Comparison of ENCODE assay signal across 20 cellular contexts in genomic region chr4:11426003-11426402, GRCh38. TPM values are rescaled to one million over a fixed set of nuclear protein-coding genes. Genes with fewer than 3 reads are reported as not detected.
A peak's percentile ranks its signal among the peaks of the same experiment; 100 is the strongest.
DNase-seq lines count a peak whose midpoint lies in the region; ATAC-seq and TF ChIP-seq lines count a peak whose summit lies in the region.
"Had no signal": no experiment of that assay in that cellular context is flagged by ENCODE, and none has a peak within 500 bp of the region (broad histone marks: within the 10 kb centered on the region; RNA-seq: fewer than 3 reads in every experiment).

No MANE protein-coding gene starts in this region.

- no peak overlapping the region for H3K4me3 Mint-ChIP-seq in MCF 10A (ENCODE audit: unreplicated experiment)
- no peak overlapping the region for H3K4me3 Mint-ChIP-seq in activated T-helper 2 cell treated with anti-CD3 and anti-CD28 coated beads, Interferon-gamma antibody, Interleukin-2, Interleukin-4, amounts not matched to agents 10 μg/mL and 5 μg/mL and 100 μg/mL, durations not matched to agents 14 hours and 24 hours and 36 hours (ENCODE audit: low read depth)

- no peak overlapping the region for H3K27ac Mint-ChIP-seq in MCF 10A (ENCODE audit: low read depth, unreplicated experiment)
- no peak overlapping the region for H3K27ac Mint-ChIP-seq in activated T-helper 2 cell treated with anti-CD3 and anti-CD28 coated beads, Interferon-gamma antibody, Interleukin-2, Interleukin-4, amounts not matched to agents 10 μg/mL and 5 μg/mL and 100 μg/mL, durations not matched to agents 14 hours and 24 hours and 36 hours
- H3K27ac Mint-ChIP-seq: CD8-positive, alpha-beta memory T cell had no signal

- H3K36me3 Mint-ChIP-seq in MCF 10A (ENCODE audit: insufficient read depth, unreplicated experiment): no peaks in the 10 kb centered on the region
- H3K36me3 Mint-ChIP-seq in activated T-helper 2 cell treated with anti-CD3 and anti-CD28 coated beads, Interferon-gamma antibody, Interleukin-2, Interleukin-4, amounts not matched to agents 10 μg/mL and 5 μg/mL and 100 μg/mL, durations not matched to agents 14 hours and 24 hours and 36 hours (ENCODE audit: low read depth): no peaks in the 10 kb centered on the region
- H3K36me3 Mint-ChIP-seq: CD8-positive, alpha-beta memory T cell had no signal

- TF ChIP-seq CTCF in breast epithelium (IDR thresholded peaks at IDR 0.05) (no peak), MCF 10A (IDR thresholded peaks at IDR 0.05; ENCODE audit: unreplicated experiment) (no peak), lower lobe of right lung (IDR thresholded peaks at IDR 0.05) (no peak), uterus (IDR thresholded peaks at IDR 0.05) (no peak)

- TF ChIP-seq POLR2A in breast epithelium (IDR thresholded peaks at IDR 0.05): no peak
- TF ChIP-seq POLR2A in uterus (IDR thresholded peaks at IDR 0.05): no peak

- no peak for DNase-seq in breast epithelium (ENCODE audit: low spot score in 2 of 2)
- DNase-seq in MCF 10A (ENCODE audit: unreplicated experiment): no peak
- DNase-seq in cerebellar cortex (ENCODE audit: low spot score): peak; percentile 53
- no peak for DNase-seq in lower lobe of right lung
- no peak for DNase-seq in uterus
- DNase-seq in H7: no peak
- no peak for DNase-seq in activated T-helper 2 cell treated with anti-CD3 and anti-CD28 coated beads, Interferon-gamma antibody, Interleukin-2, Interleukin-4, amounts not matched to agents 10 μg/mL and 5 μg/mL and 100 μg/mL, durations not matched to agents 14 hours and 24 hours and 36 hours (ENCODE audit: low spot score)
- no peak for DNase-seq in NCI-H1436 treated with DMSO at 0.1 percent for 48 hours (lab: John Stamatoyannopoulos, UW)
- DNase-seq: CD8-positive, alpha-beta memory T cell; GF-D8; IMR-90; Kasumi-1; NCI-H1930; NCI-H2171; NCI-H446; NCI-H774; PC-3; SJCRH30 had no signal

- peak overlapping the region in 2 of 3 donors; percentile 22 to 76 for H3K4me3 ChIP-seq in breast epithelium
- H3K4me3 ChIP-seq in lower lobe of right lung: peak overlapping the region; percentile 67
- peak overlapping the region in 1 of 2 donors; percentile 60 for H3K4me3 ChIP-seq in uterus
- H3K4me3 ChIP-seq in H7 (ENCODE audit: insufficient read depth, low read depth, low read length): no peak overlapping the region
- H3K4me3 ChIP-seq: SJCRH30 had no signal

- H3K36me3 ChIP-seq in breast epithelium (no peaks in the 10 kb centered on the region), lower lobe of right lung (no peaks in the 10 kb centered on the region), uterus (no peaks in the 10 kb centered on the region), H7 (replicated peaks; ENCODE audit: control insufficient read depth, insufficient read depth, low read length) (no peaks in the 10 kb centered on the region)
- H3K36me3 ChIP-seq: SJCRH30 had no signal

- peaks cover 6% of the 10 kb centered on the region for H3K4me1 Mint-ChIP-seq in MCF 10A (ENCODE audit: insufficient read depth, unreplicated experiment)
- H3K4me1 Mint-ChIP-seq in activated T-helper 2 cell treated with anti-CD3 and anti-CD28 coated beads, Interferon-gamma antibody, Interleukin-2, Interleukin-4, amounts not matched to agents 10 μg/mL and 5 μg/mL and 100 μg/mL, durations not matched to agents 14 hours and 24 hours and 36 hours (ENCODE audit: low read depth): peaks cover 15% of the 10 kb centered on the region

- H3K27ac ChIP-seq in breast epithelium (peak overlapping the region in 1 of 2 donors; percentile 10), lower lobe of right lung (no peak overlapping the region), uterus (peak overlapping the region; percentile 28 to 59)
- H3K27ac ChIP-seq: BLaER1 treated with 17β-estradiol and CSF1 and Interleukin-3, amounts not matched to agents 10 nM and 100 nM; SJCRH30 had no signal

- H3K9me3 ChIP-seq in breast epithelium: no peaks in the 10 kb centered on the region
- H3K9me3 ChIP-seq in lower lobe of right lung: no peaks in the 10 kb centered on the region
- no peaks in the 10 kb centered on the region for H3K9me3 ChIP-seq in uterus
- H3K9me3 ChIP-seq: SJCRH30 had no signal

- CTCF ChIA-PET in MCF 10A (lab: Yijun Ruan, JAX): interaction anchor here (1.0 kb wide), 3 partner anchors 13 to 845 kb away, joined by 3 to 5 read pairs (median 3); no protein-coding TSS in a partner anchor

- H3K4me1 ChIP-seq in breast epithelium (no peaks in the 10 kb centered on the region), lower lobe of right lung (peaks cover 19% of the 10 kb centered on the region), uterus (no peaks in the 10 kb centered on the region)
- H3K4me1 ChIP-seq: SJCRH30 had no signal

- intact Hi-C loops in breast epithelium (cut with DNase I; ENCODE audit: low total_unique reads): no loop called here
- intact Hi-C loops in MCF 10A (cut with micrococcal nuclease): loop anchor here (5.0 to 10.0 kb wide), 3 partner anchors 71 to 871 kb away; no protein-coding TSS in a partner anchor
- intact Hi-C loops in lower lobe of right lung (cut with DNase I): no loop called here
- intact Hi-C loops in uterus (cut with DNase I; ENCODE audit: low total_unique reads): no loop called here
- intact Hi-C loops in activated T-helper 2 cell treated with anti-CD3 and anti-CD28 coated beads, Interferon-gamma antibody, Interleukin-2, Interleukin-4, amounts not matched to agents 10 μg/mL and 5 μg/mL and 100 μg/mL, durations not matched to agents 14 hours and 24 hours and 36 hours (cut with micrococcal nuclease): loop anchor here (5.0 kb wide), 2 partner anchors 86 to 694 kb away; no protein-coding TSS in a partner anchor

- H3K27me3 ChIP-seq in breast epithelium (no peaks in the 10 kb centered on the region), lower lobe of right lung (ENCODE audit: low read depth) (peaks cover 32% of the 10 kb centered on the region), uterus (no peaks in the 10 kb centered on the region), H7 (ENCODE audit: control insufficient read depth, insufficient read depth, low read length) (peaks cover 41% of the 10 kb centered on the region)

- peaks cover 11% of the 10 kb centered on the region for H3K27me3 Mint-ChIP-seq in MCF 10A (ENCODE audit: insufficient read depth, unreplicated experiment)
- peaks cover 51% of the 10 kb centered on the region for H3K27me3 Mint-ChIP-seq in activated T-helper 2 cell treated with anti-CD3 and anti-CD28 coated beads, Interferon-gamma antibody, Interleukin-2, Interleukin-4, amounts not matched to agents 10 μg/mL and 5 μg/mL and 100 μg/mL, durations not matched to agents 14 hours and 24 hours and 36 hours (ENCODE audit: low read depth)

- no TSS peak for BruUV-seq in MCF 10A (replicated peaks; lab: Mats Ljungman, UMichigan)

- ATAC-seq in lower lobe of right lung: no peak
- ATAC-seq: PC-3 had no signal

- no peaks in the 10 kb centered on the region for H3K9me3 Mint-ChIP-seq in MCF 10A (ENCODE audit: unreplicated experiment)
- H3K9me3 Mint-ChIP-seq in activated T-helper 2 cell treated with anti-CD3 and anti-CD28 coated beads, Interferon-gamma antibody, Interleukin-2, Interleukin-4, amounts not matched to agents 10 μg/mL and 5 μg/mL and 100 μg/mL, durations not matched to agents 14 hours and 24 hours and 36 hours: no peaks in the 10 kb centered on the region
- H3K9me3 Mint-ChIP-seq: CD8-positive, alpha-beta memory T cell had no signal

- POLR2A ChIA-PET in MCF 10A (lab: Yijun Ruan, JAX): no interaction called here

RNA-seq across cellular contexts. Expression of gene HS3ST1, which starts 2.7 kb away (rescaled TPM):
- total RNA-seq in breast epithelium (1 to 10 TPM; 1.6 to 3.8 (median 3.6) TPM), MCF 10A (2022) (0.21 and 0.25 TPM in 2 replicates), lower lobe of right lung (3.8 TPM), uterus (10 to 100 TPM in 2 of 4 donors, 1 to 10 TPM in 2; 5.0 to 14.1 (median 10.1) TPM)
- 0.07 and 0.17 TPM in 2 replicates for total RNA-seq in H7 (2014; rRNA removed; shearing (Covaris generic))
- total RNA-seq in activated T-helper 2 cell treated with anti-CD3 and anti-CD28 coated beads, Interferon-gamma antibody, Interleukin-2, Interleukin-4, amounts not matched to agents 10 μg/mL and 5 μg/mL and 100 μg/mL, durations not matched to agents 14 hours and 24 hours and 36 hours: 2.0 and 2.5 TPM in 2 replicates
- total RNA-seq: A172, IMR-90, SJCRH30 had no signal

Comparison
In these comparisons a context has a peak if more than half of its experiments do, and no peak if none do; other contexts are left out.
1. intact Hi-C loops: an anchor here in MCF 10A (5.0 to 10.0 kb wide) and activated T-helper 2 cell treated with anti-CD3 and anti-CD28 coated beads, Interferon-gamma antibody, Interleukin-2, Interleukin-4, amounts not matched to agents 10 μg/mL and 5 μg/mL and 100 μg/mL, durations not matched to agents 14 hours and 24 hours and 36 hours (5.0 kb wide); none called in breast epithelium, lower lobe of right lung and uterus.